Comparison of ENCODE assay signal across 10 cellular contexts in the genomic region with DNA sequence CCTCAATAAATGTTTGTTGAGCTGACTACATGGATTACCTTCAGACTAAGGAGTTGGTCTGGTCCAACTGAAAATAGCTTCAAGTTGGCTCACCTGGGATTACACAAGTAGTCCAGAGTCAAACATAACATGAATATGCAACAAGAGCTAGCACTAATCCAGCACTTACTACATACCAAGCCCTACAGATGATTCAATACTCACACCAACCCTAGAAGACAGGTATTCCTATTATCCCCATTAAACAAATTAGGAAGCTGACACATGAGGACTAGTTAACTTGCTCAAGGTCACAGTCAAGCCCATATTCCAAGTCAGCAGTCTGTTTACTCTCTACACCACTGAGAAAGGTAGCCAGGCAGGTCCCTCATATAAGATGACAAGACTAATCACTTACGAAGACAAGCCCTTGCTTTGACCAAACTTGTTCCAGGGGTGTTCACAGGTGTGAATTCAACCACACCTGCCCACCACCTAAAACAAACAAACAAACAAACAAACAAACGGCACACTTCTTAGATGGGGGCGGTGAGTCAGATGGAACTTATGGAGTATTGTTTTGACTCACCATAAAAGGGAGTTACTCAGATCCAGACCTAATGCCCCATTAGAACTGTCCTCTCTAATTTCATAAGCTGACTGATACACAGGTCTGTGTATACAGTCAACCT. TPM values are rescaled to one million over a fixed set of nuclear protein-coding genes. Genes with fewer than 3 reads are reported as not detected.
DNase-seq lines count a peak whose midpoint lies in the region; ATAC-seq and TF ChIP-seq lines count a peak whose summit lies in the region.
"Had no signal": no experiment of that assay in that cellular context is flagged by ENCODE, and none has a peak within 500 bp of the region (broad histone marks: within the 10 kb centered on the region; RNA-seq: fewer than 3 reads in every experiment).

No MANE protein-coding gene starts in this region.

- H3K36me3 ChIP-seq in body of pancreas (replicated peaks in 1 of 2; ENCODE audit: insufficient read depth in 1 of 2, low read depth in 2 of 2) (no peaks in the 10 kb centered on the region), BE2C (no peaks in the 10 kb centered on the region), right atrium auricular region (no peaks in the 10 kb centered on the region)
- H3K36me3 ChIP-seq: cardiac muscle cell had no signal

- H3K4me3 Mint-ChIP-seq in activated CD4-positive, alpha-beta T cell treated with anti-CD3 and anti-CD28 coated beads, Interleukin-2, amount 10 ng/mL, durations not matched to agents 7 days and 5 days, result no peak overlapping the region

- DNase-seq in Right ventricle myocardium superior (no peak), left cardiac atrium (no peak), body of pancreas (no peak), NOMO-1 treated with DMSO at 0.1 percent for 48 hours (lab: John Stamatoyannopoulos, UW; ENCODE audit: unreplicated experiment) (no peak), BE2C (no peak), right atrium auricular region (ENCODE audit: low spot score) (no peak)
- no peak for DNase-seq in activated CD4-positive, alpha-beta T cell treated with anti-CD3 and anti-CD28 coated beads, Interleukin-2, amount 10 ng/mL, durations not matched to agents 7 days and 5 days
- DNase-seq: NCI-H1092 had no signal

- TF ChIP-seq POLR2A in body of pancreas (IDR thresholded peaks at IDR 0.05), result no peak

- CTCF ChIA-PET in activated CD4-positive, alpha-beta T cell treated with anti-CD3 and anti-CD28 coated beads, Interleukin-2, amount 10 ng/mL, durations not matched to agents 7 days and 5 days (lab: Charles Lee), result interaction anchor here (0.6 to 1.0 kb wide), 2 partner anchors 9 to 34 kb away, joined by 3 to 4 read pairs; no protein-coding TSS in a partner anchor

- H3K9me3 ChIP-seq in body of pancreas, result no peaks in the 10 kb centered on the region
- no peaks in the 10 kb centered on the region for H3K9me3 ChIP-seq in BE2C
- H3K9me3 ChIP-seq in right atrium auricular region, result no peaks in the 10 kb centered on the region

- intact Hi-C loops in Right ventricle myocardium superior (cut with DNase I) (no loop called here), left cardiac atrium (cut with DNase I) (no loop called here), body of pancreas (cut with DNase I) (no loop called here)

- H3K27ac ChIP-seq in body of pancreas (peak overlapping the region; percentile 14 to 48 (median 26)), right atrium auricular region (no peak overlapping the region)
- H3K27ac ChIP-seq: cardiac muscle cell had no signal

- H3K4me3 ChIP-seq in body of pancreas, result no peak overlapping the region
- H3K4me3 ChIP-seq in BE2C (ENCODE audit: low read depth, low read length), result no peak overlapping the region
- no peak overlapping the region for H3K4me3 ChIP-seq in right atrium auricular region
- H3K4me3 ChIP-seq: cardiac muscle cell had no signal

- peaks cover 3% of the 10 kb centered on the region for H3K36me3 Mint-ChIP-seq in activated CD4-positive, alpha-beta T cell treated with anti-CD3 and anti-CD28 coated beads, Interleukin-2, amount 10 ng/mL, durations not matched to agents 7 days and 5 days (ENCODE audit: low read depth)

- H3K9me3 Mint-ChIP-seq in activated CD4-positive, alpha-beta T cell treated with anti-CD3 and anti-CD28 coated beads, Interleukin-2, amount 10 ng/mL, durations not matched to agents 7 days and 5 days, result no peaks in the 10 kb centered on the region

- peaks cover 89% of the 10 kb centered on the region for H3K4me1 ChIP-seq in body of pancreas
- no peaks in the 10 kb centered on the region for H3K4me1 ChIP-seq in BE2C
- H3K4me1 ChIP-seq in right atrium auricular region, result peaks cover 0 to 42% of the 10 kb centered on the region in 2 donors

- no peak overlapping the region for H3K27ac Mint-ChIP-seq in activated CD4-positive, alpha-beta T cell treated with anti-CD3 and anti-CD28 coated beads, Interleukin-2, amount 10 ng/mL, durations not matched to agents 7 days and 5 days

- no peaks in the 10 kb centered on the region for H3K27me3 Mint-ChIP-seq in activated CD4-positive, alpha-beta T cell treated with anti-CD3 and anti-CD28 coated beads, Interleukin-2, amount 10 ng/mL, durations not matched to agents 7 days and 5 days

- H3K4me1 Mint-ChIP-seq in activated CD4-positive, alpha-beta T cell treated with anti-CD3 and anti-CD28 coated beads, Interleukin-2, amount 10 ng/mL, durations not matched to agents 7 days and 5 days, result peaks cover 44% of the 10 kb centered on the region

- POLR2A ChIA-PET in activated CD4-positive, alpha-beta T cell treated with anti-CD3 and anti-CD28 coated beads, Interleukin-2, amount 10 ng/mL, durations not matched to agents 7 days and 5 days (lab: Charles Lee), result no interaction called here

- H3K27me3 ChIP-seq in body of pancreas (no peaks in the 10 kb centered on the region), BE2C (no peaks in the 10 kb centered on the region), right atrium auricular region (no peaks in the 10 kb centered on the region)
- H3K27me3 ChIP-seq: cardiac muscle cell had no signal

- TF ChIP-seq CTCF in body of pancreas (IDR thresholded peaks at IDR 0.05) (no peak), BE2C (IDR thresholded peaks at IDR 0.05; ENCODE audit: low read depth, low read length) (no peak), right atrium auricular region (IDR thresholded peaks at IDR 0.05) (no peak)

- peak; percentile 11 for ATAC-seq in Right ventricle myocardium superior (ENCODE audit: poor library complexity)
- ATAC-seq in left cardiac atrium, result no peak
- peak; percentile 53 for ATAC-seq in HG03135 (IDR thresholded peaks at IDR 0.05; ENCODE audit: unreplicated experiment)
- ATAC-seq in body of pancreas, result peak; percentile 41

- WGBS in body of pancreas, 2 donors, result 40 to 41% methylated on average over 3 of the region's 3 CpGs

RNA-seq across cellular contexts. Expression of gene TMEM131, which starts 29.1 kb away (rescaled TPM):
- total RNA-seq in Right ventricle myocardium superior (26.7 TPM), left cardiac atrium (10 to 100 TPM; 26.2 to 26.5 TPM), body of pancreas (10 to 100 TPM; 20.0 to 21.4 TPM), right atrium auricular region (10 to 100 TPM; 20.7 to 21.8 TPM)
- total RNA-seq in activated CD4-positive, alpha-beta T cell treated with anti-CD3 and anti-CD28 coated beads, Interleukin-2, amount 10 ng/mL, durations not matched to agents 7 days and 5 days, result 10 to 100 TPM; 39.7 to 40.6 TPM
- 9.7 TPM for polyA plus RNA-seq in BE2C (2012; ENCODE audit: insufficient read depth, insufficient read length, low read depth)

Comparison
In these comparisons a context has a peak if more than half of its experiments do, and no peak if none do; other contexts are left out.
1. ATAC-seq: peak in Right ventricle myocardium superior (single experiment), HG03135 (single experiment) and body of pancreas (single experiment); none in left cardiac atrium (0 of 2).
2. H3K27ac ChIP-seq: peak in body of pancreas (4 of 4); none in right atrium auricular region (0 of 2).